Comparison of ENCODE assay signal across 8 cellular contexts in the genomic region with DNA sequence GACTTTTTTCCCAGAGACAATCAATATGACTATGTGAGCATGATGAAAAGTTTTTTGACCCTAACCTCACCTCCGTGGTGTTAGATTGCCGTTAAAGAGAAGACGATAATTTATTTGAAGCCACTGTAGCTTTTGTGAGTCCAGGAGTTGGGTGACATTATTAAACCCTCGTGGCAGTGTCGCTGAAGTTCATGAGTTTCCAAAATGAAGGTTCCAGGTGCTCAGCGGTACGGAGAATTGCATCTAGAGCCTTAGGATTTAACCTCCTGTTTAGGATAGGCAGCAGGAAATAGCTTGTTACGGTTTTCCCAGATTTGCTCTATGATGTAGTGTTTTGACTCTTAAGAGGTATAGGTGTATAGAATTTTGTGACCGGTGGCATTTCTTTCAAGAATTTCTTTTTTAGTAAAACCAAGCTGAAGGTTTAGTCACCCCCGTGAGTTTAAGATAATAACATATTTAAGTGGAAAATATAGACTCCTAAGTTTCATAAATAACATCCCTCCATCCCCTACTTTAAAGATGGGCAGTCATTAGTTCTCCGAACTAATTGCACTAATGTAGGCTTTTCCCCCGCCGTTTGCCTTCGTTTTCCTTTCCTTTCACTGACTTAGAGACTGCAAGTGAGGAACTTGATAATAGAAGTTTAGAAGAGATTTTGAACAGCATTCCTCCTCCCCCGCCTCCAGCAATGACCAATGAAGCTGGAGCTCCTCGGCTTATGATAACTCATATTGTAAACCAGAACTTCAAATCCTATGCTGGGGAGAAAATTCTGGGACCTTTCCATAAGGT. TPM values are rescaled to one million over a fixed set of nuclear protein-coding genes. Genes with fewer than 3 reads are reported as not detected.
DNase-seq lines count a peak whose midpoint lies in the region; ATAC-seq, FAIRE-seq and TF ChIP-seq lines count a peak whose summit lies in the region.

No MANE protein-coding gene starts in this region.

- H3K36me3 Mint-ChIP-seq in Caco-2 (ENCODE audit: insufficient read depth, unreplicated experiment) (peaks cover 59% of the 10 kb centered on the region), osteocyte (ENCODE audit: unreplicated experiment) (peaks cover 7% of the 10 kb centered on the region)

- FAIRE-seq in GM19239 (lab: Jason Lieb, UNC) = no peak

- peaks cover 38% of the 10 kb centered on the region for H3F3A ChIP-seq in SU-DHL-6 (ENCODE audit: insufficient read depth)

- H3K4me3 ChIP-seq in Caco-2 (ENCODE audit: low read depth, low read length) = peak overlapping the region; percentile 96
- H3K4me3 ChIP-seq in SU-DHL-6 (ENCODE audit: insufficient read depth, low read length, poor library complexity, severe bottlenecking) = peak overlapping the region; percentile 94
- H3K4me3 ChIP-seq in esophagus muscularis mucosa = peak overlapping the region; percentile 72 to 87 (median 78)

- POLR2A ChIA-PET in Caco-2 (lab: Charles Lee) = no interaction called here

- no peak for TF ChIP-seq EP300 in esophagus muscularis mucosa (IDR thresholded peaks at IDR 0.05)

- H3K27me3 ChIP-seq in Caco-2 (replicated peaks; ENCODE audit: control insufficient read depth, insufficient read depth, low read length) (no peaks in the 10 kb centered on the region), SU-DHL-6 (ENCODE audit: low read length) (no peaks in the 10 kb centered on the region), esophagus muscularis mucosa (peaks cover 0 to 16% (median 3%) of the 10 kb centered on the region in 4 donors)

- no peak for ATAC-seq in GM19324 (IDR thresholded peaks at IDR 0.05; ENCODE audit: low FRiP score, unreplicated experiment)

- H3K4me1 Mint-ChIP-seq in Caco-2 (ENCODE audit: low read depth, unreplicated experiment) (peaks cover 6% of the 10 kb centered on the region), osteocyte (ENCODE audit: unreplicated experiment) (peaks cover 46% of the 10 kb centered on the region)

- no TSS peak for BruUV-seq in Caco-2 (replicated peaks; lab: Mats Ljungman, UMichigan)

- no peak overlapping the region for H2AFZ ChIP-seq in SU-DHL-6 (ENCODE audit: low read depth, low read length, severe bottlenecking)

- CTCF ChIA-PET in Caco-2 (lab: Charles Lee) = interaction anchor here (0.7 kb wide), 1 partner anchor 1131 kb away, joined by 9 read pairs; no protein-coding TSS in a partner anchor

- DNase-seq in Caco-2 (peak in 1 of 2 experiments; percentile 17), HUDEP-2 (lab: John Stamatoyannopoulos, UW; ENCODE audit: unreplicated experiment in 76 of 76) (peak in 57 of 76 experiments; percentile 1 to 72 (median 29)), esophagus muscularis mucosa (ENCODE audit: extremely low spot score) (no peak), osteocyte (ENCODE audit: extremely low spot score, unreplicated experiment) (no peak), GM19239 (ENCODE audit: insufficient read length, low spot score) (no peak), substantia nigra (lab: John Stamatoyannopoulos, UW) (no peak)

- H3K9ac ChIP-seq in SU-DHL-6 (ENCODE audit: low read length) = peak overlapping the region; percentile 98

- TF ChIP-seq CTCF in Caco-2 (IDR thresholded peaks at IDR 0.05; ENCODE audit: insufficient read depth in 1 of 2, low read depth in 1 of 2, low read length in 1 of 2, severe bottlenecking in 1 of 2, unreplicated experiment in 1 of 2) (no peak), SU-DHL-6 (IDR thresholded peaks at IDR 0.05; ENCODE audit: insufficient read depth, low read length, poor library complexity, severe bottlenecking) (no peak), esophagus muscularis mucosa (IDR thresholded peaks at IDR 0.05) (no peak), osteocyte (IDR thresholded peaks at IDR 0.05) (no peak)

- H3K36me3 ChIP-seq in Caco-2 (ENCODE audit: control insufficient read depth, insufficient read depth, low read length) (no peaks in the 10 kb centered on the region), SU-DHL-6 (ENCODE audit: low read length) (peaks cover 62% of the 10 kb centered on the region), esophagus muscularis mucosa (no peaks in the 10 kb centered on the region)

- peaks cover 90% of the 10 kb centered on the region for H3K79me2 ChIP-seq in SU-DHL-6 (ENCODE audit: insufficient read depth, low read length)

- H3K4me1 ChIP-seq in Caco-2 (peaks cover 10% of the 10 kb centered on the region), esophagus muscularis mucosa (peaks cover 27 to 32% (median 30%) of the 10 kb centered on the region in 4 donors)

- no peaks in the 10 kb centered on the region for H3K27me3 Mint-ChIP-seq in Caco-2 (ENCODE audit: insufficient read depth, unreplicated experiment)
- H3K27me3 Mint-ChIP-seq in osteocyte (ENCODE audit: unreplicated experiment) = no peaks in the 10 kb centered on the region

- WGBS in esophagus muscularis mucosa = 8% methylated on average over 16 of the region's 16 CpGs

- H3K9me3 ChIP-seq in Caco-2 (no peaks in the 10 kb centered on the region), SU-DHL-6 (ENCODE audit: insufficient read depth, low read length) (no peaks in the 10 kb centered on the region), esophagus muscularis mucosa (no peaks in the 10 kb centered on the region)

- peaks cover 56% of the 10 kb centered on the region for H4K20me1 ChIP-seq in SU-DHL-6 (ENCODE audit: low read depth, low read length)

- intact Hi-C loops in Caco-2 (cut with micrococcal nuclease; ENCODE audit: unreplicated experiment) = no loop called here
- intact Hi-C loops in esophagus muscularis mucosa (cut with DNase I) = loop anchor here (10.0 kb wide), 1 partner anchor 163 kb away; a partner anchor contains a TSS

- H3K9me3 Mint-ChIP-seq in Caco-2 (ENCODE audit: unreplicated experiment) = no peaks in the 10 kb centered on the region
- no peaks in the 10 kb centered on the region for H3K9me3 Mint-ChIP-seq in osteocyte (ENCODE audit: unreplicated experiment)

- H3K9me2 ChIP-seq in SU-DHL-6 (replicated peaks; ENCODE audit: insufficient read depth, low read length) = no peaks in the 10 kb centered on the region

- TF ChIP-seq POLR2A in esophagus muscularis mucosa (IDR thresholded peaks at IDR 0.05; ENCODE audit: low read depth) = no peak

- peak overlapping the region; percentile 97 for H3K4me3 Mint-ChIP-seq in Caco-2 (ENCODE audit: unreplicated experiment)
- peak overlapping the region; percentile 89 for H3K4me3 Mint-ChIP-seq in osteocyte (ENCODE audit: unreplicated experiment)

- H3K27ac ChIP-seq in SU-DHL-6 (ENCODE audit: low read depth, low read length) = peak overlapping the region; percentile 89
- peak overlapping the region; percentile 85 to 90 (median 88) for H3K27ac ChIP-seq in esophagus muscularis mucosa (replicated peaks in 1 of 4)
- no peak overlapping the region for H3K27ac ChIP-seq in substantia nigra (ENCODE audit: low read depth, low read length, poor library complexity, severe bottlenecking)

- peak overlapping the region; percentile 96 for H3K4me2 ChIP-seq in SU-DHL-6 (ENCODE audit: low read depth, low read length, poor library complexity, severe bottlenecking)

- H3K27ac Mint-ChIP-seq in Caco-2 (ENCODE audit: unreplicated experiment) = peak overlapping the region; percentile 99
- peak overlapping the region; percentile 99 for H3K27ac Mint-ChIP-seq in osteocyte (ENCODE audit: unreplicated experiment)

RNA-seq across cellular contexts. Expression of a gene that starts 2.0 kb away (rescaled TPM):
- 133 and 136 TPM in 2 replicates for total RNA-seq in Caco-2 (2022)
- total RNA-seq in esophagus muscularis mucosa = 10 to 100 TPM; 14.7 to 19.8 (median 17.9) TPM
- total RNA-seq in osteocyte = 59.2 and 68.8 TPM in 2 replicates

RNA-seq across cellular contexts. Expression of a gene that starts 2.5 kb away (rescaled TPM):
- total RNA-seq in Caco-2 (2022) (19.3 and 24.9 TPM in 2 replicates), esophagus muscularis mucosa (10 to 100 TPM in 1 of 4 donors, 1 to 10 TPM in 3; 5.5 to 11.9 (median 9.7) TPM), osteocyte (42.8 and 43.3 TPM in 2 replicates)

RNA-seq across cellular contexts. Expression of a gene that starts 48.1 kb away (rescaled TPM):
- 3.8 and 4.5 TPM in 2 replicates for total RNA-seq in Caco-2 (2022)
- 1 to 10 TPM; 1.3 to 3.8 (median 1.9) TPM for total RNA-seq in esophagus muscularis mucosa
- total RNA-seq in osteocyte = 36.0 and 40.3 TPM in 2 replicates

Comparison
In these comparisons a context has a peak if more than half of its experiments do, and no peak if none do; other contexts are left out.
1. DNase-seq: peak in HUDEP-2 (57 of 76); none in esophagus muscularis mucosa (single experiment), osteocyte (single experiment), GM19239 (single experiment) and substantia nigra (0 of 49).
2. Peak in every context shown above with its lines, with median percentiles within 50 percentile points of each other: H3K4me3 ChIP-seq.